Comparison of ENCODE assay signal across 1 cellular context in the genomic region with DNA sequence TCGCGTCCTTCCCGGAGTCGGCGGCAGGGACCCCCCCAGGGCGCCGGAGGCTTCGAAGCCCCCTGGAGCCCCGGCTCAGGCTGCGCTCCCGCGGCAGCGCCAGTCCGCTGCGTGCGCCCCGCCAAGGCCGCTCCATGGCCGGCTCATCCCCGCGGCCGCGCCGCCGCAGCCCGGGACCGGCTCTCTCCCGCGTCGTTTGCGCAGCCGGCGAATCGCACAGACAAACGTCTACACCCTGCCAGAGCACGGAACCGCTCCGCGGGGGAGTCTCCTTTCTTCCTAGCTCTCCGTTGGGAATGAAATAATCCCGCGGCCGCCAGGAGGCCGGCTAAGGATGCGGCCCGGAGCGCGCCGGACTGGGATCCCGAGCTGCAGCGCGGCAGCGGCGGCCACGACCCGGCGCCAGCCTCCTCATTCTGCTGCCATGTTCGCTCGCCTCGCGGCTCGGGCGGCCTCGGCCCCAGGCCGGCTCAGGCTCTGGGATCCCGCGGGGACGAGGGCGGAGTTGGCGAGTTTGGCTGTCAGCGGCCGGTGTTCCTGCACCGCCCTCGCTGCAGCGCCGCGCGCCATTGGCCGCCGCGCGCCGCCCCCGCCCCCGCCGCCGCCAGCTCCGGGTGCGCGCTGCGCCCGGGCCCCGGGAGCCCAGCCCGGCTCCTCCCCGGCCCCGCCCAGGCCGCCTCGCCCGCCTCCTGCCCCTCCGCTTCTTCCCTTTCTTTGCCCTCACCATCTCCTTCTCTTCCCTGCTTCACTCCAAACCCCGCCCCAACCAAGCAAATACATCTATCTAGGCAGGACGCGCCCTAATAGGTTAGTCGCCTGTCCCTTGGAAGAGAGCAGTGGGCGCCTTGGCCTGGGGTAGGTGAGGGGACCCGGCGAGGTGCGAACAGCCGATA.
TF ChIP-seq lines count a peak whose summit lies in the region.

A gene with protein sequence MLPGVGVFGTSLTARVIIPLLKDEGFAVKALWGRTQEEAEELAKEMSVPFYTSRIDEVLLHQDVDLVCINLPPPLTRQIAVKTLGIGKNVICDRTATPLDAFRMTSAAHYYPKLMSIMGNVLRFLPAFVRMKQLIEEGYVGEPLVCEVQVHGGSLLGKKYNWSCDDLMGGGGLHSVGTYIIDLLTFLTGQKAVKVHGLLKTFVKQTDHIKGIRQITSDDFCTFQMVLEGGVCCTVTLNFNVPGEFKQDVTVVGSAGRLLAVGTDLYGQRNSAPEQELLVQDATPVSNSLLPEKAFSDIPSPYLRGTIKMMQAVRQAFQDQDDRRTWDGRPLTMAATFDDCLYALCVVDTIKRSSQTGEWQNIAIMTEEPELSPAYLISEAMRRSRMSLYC (minus strand): TSS at position 479 of the 893 bp plus-strand sequence. CDS start 710 bp downstream, outside the sequence.

TF ChIP-seq in HEK293, 187 proteins besides CTCF, POLR2A, EP300 and RAD21 (continued from another document and continues in another):
- TF ChIP-seq, protein P1, sequence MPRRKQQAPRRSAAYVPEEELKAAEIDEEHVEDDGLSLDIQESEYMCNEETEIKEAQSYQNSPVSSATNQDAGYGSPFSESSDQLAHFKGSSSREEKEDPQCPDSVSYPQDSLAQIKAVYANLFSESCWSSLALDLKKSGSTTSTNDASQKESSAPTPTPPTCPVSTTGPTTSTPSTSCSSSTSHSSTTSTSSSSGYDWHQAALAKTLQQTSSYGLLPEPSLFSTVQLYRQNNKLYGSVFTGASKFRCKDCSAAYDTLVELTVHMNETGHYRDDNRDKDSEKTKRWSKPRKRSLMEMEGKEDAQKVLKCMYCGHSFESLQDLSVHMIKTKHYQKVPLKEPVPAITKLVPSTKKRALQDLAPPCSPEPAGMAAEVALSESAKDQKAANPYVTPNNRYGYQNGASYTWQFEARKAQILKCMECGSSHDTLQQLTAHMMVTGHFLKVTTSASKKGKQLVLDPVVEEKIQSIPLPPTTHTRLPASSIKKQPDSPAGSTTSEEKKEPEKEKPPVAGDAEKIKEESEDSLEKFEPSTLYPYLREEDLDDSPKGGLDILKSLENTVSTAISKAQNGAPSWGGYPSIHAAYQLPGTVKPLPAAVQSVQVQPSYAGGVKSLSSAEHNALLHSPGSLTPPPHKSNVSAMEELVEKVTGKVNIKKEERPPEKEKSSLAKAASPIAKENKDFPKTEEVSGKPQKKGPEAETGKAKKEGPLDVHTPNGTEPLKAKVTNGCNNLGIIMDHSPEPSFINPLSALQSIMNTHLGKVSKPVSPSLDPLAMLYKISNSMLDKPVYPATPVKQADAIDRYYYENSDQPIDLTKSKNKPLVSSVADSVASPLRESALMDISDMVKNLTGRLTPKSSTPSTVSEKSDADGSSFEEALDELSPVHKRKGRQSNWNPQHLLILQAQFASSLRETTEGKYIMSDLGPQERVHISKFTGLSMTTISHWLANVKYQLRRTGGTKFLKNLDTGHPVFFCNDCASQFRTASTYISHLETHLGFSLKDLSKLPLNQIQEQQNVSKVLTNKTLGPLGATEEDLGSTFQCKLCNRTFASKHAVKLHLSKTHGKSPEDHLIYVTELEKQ (tag by site-specific recombination; IDR thresholded peaks at IDR 0.05; ENCODE audit: borderline replicate concordance) = no peak
- TF ChIP-seq, protein P2, sequence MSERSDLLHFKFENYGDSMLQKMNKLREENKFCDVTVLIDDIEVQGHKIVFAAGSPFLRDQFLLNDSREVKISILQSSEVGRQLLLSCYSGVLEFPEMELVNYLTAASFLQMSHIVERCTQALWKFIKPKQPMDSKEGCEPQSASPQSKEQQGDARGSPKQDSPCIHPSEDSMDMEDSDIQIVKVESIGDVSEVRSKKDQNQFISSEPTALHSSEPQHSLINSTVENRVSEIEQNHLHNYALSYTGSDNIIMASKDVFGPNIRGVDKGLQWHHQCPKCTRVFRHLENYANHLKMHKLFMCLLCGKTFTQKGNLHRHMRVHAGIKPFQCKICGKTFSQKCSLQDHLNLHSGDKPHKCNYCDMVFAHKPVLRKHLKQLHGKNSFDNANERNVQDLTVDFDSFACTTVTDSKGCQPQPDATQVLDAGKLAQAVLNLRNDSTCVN (tag by site-specific recombination; optimal IDR thresholded peaks at IDR 0.05) = peak; percentile 84
- TF ChIP-seq ZEB2 (tag by site-specific recombination; IDR thresholded peaks at IDR 0.05) (no peak; the same call in none of the 2 replicates), ZNF335 (tag by site-specific recombination; conservative IDR thresholded peaks at IDR 0.05) (no peak; the same call in 1 of the 2 replicates), SALL2 (tag by site-specific recombination; IDR thresholded peaks at IDR 0.05; ENCODE audit: borderline replicate concordance) (no peak), IKZF3 (tag by site-specific recombination; IDR thresholded peaks at IDR 0.05) (peak; percentile 79), ZSCAN23 (tag by site-specific recombination; IDR thresholded peaks at IDR 0.05) (no peak), ZNF514 (tag by site-specific recombination; IDR thresholded peaks at IDR 0.05) (no peak), ZNF2 (tag by site-specific recombination; IDR thresholded peaks at IDR 0.05) (no peak), ZNF433 (tag by site-specific recombination; IDR thresholded peaks at IDR 0.05; ENCODE audit: low read depth) (no peak), ZNF501 (tag by site-specific recombination; IDR thresholded peaks at IDR 0.05) (no peak), ZNF510 (tag by site-specific recombination; IDR thresholded peaks at IDR 0.05; ENCODE audit: insufficient replicate concordance) (no peak), ZNF626 (tag by site-specific recombination; IDR thresholded peaks at IDR 0.05) (no peak), ZNF701 (tag by site-specific recombination; IDR thresholded peaks at IDR 0.05) (no peak), YY1 (tag by site-specific recombination; IDR thresholded peaks at IDR 0.05) (peak; percentile 65), ZNF600 (tag by site-specific recombination; IDR thresholded peaks at IDR 0.05) (peak; percentile 49), SP2 (tag by site-specific recombination; IDR thresholded peaks at IDR 0.05) (peak; percentile 70), ZNF423 (tag by site-specific recombination; IDR thresholded peaks at IDR 0.05) (no peak), ZSCAN30 (tag by site-specific recombination; IDR thresholded peaks at IDR 0.05) (peak; percentile 84), ZNF791 (tag by site-specific recombination; IDR thresholded peaks at IDR 0.05) (no peak), FEZF1 (tag by site-specific recombination; IDR thresholded peaks at IDR 0.05) (no peak), ZNF76 (tag by site-specific recombination; IDR thresholded peaks at IDR 0.05; ENCODE audit: borderline replicate concordance, low read depth) (peak; percentile 33; the same call in 1 of the 2 replicates), ZBTB8A (tag by site-specific recombination; IDR thresholded peaks at IDR 0.05) (peak; percentile 86), ZNF561 (tag by site-specific recombination; IDR thresholded peaks at IDR 0.05; ENCODE audit: borderline replicate concordance) (0 out of 2 replicates have a peak, but pooled peaks have one; percentile 67), ZNF221 (tag by site-specific recombination; IDR thresholded peaks at IDR 0.05; ENCODE audit: borderline replicate concordance) (no peak), ZNF274 (IDR thresholded peaks at IDR 0.05; ENCODE audit: low read length) (no peak), ZNF274 (tag by site-specific recombination; IDR thresholded peaks at IDR 0.05; ENCODE audit: borderline replicate concordance) (no peak), GLIS2 (tag by site-specific recombination; IDR thresholded peaks at IDR 0.05) (no peak), ZIC2 (tag by site-specific recombination; IDR thresholded peaks at IDR 0.05) (peak; percentile 11; the same call in 1 of the 2 replicates), ZNF548 (tag by site-specific recombination; IDR thresholded peaks at IDR 0.05) (no peak), KLF10 (tag by site-specific recombination; IDR thresholded peaks at IDR 0.05) (peak; percentile 33; the same call in 1 of the 2 replicates), ZNF112 (tag by site-specific recombination; IDR thresholded peaks at IDR 0.05) (no peak), GLIS1 (tag by site-specific recombination; IDR thresholded peaks at IDR 0.05) (peak; percentile 23; the same call in 1 of the 2 replicates), ZNF169 (tag by site-specific recombination; IDR thresholded peaks at IDR 0.05) (no peak), TCF7L2 (IDR thresholded peaks at IDR 0.05; ENCODE audit: borderline replicate concordance, low read depth, low read length) (no peak)
- TF ChIP-seq, protein P3, sequence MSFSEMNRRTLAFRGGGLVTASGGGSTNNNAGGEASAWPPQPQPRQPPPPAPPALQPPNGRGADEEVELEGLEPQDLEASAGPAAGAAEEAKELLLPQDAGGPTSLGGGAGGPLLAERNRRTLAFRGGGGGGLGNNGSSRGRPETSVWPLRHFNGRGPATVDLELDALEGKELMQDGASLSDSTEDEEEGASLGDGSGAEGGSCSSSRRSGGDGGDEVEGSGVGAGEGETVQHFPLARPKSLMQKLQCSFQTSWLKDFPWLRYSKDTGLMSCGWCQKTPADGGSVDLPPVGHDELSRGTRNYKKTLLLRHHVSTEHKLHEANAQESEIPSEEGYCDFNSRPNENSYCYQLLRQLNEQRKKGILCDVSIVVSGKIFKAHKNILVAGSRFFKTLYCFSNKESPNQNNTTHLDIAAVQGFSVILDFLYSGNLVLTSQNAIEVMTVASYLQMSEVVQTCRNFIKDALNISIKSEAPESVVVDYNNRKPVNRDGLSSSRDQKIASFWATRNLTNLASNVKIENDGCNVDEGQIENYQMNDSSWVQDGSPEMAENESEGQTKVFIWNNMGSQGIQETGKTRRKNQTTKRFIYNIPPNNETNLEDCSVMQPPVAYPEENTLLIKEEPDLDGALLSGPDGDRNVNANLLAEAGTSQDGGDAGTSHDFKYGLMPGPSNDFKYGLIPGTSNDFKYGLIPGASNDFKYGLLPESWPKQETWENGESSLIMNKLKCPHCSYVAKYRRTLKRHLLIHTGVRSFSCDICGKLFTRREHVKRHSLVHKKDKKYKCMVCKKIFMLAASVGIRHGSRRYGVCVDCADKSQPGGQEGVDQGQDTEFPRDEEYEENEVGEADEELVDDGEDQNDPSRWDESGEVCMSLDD (tag by site-specific recombination; IDR thresholded peaks at IDR 0.05) = no peak
- TF ChIP-seq, protein P4, sequence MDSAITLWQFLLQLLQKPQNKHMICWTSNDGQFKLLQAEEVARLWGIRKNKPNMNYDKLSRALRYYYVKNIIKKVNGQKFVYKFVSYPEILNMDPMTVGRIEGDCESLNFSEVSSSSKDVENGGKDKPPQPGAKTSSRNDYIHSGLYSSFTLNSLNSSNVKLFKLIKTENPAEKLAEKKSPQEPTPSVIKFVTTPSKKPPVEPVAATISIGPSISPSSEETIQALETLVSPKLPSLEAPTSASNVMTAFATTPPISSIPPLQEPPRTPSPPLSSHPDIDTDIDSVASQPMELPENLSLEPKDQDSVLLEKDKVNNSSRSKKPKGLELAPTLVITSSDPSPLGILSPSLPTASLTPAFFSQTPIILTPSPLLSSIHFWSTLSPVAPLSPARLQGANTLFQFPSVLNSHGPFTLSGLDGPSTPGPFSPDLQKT (IDR thresholded peaks at IDR 0.05; ENCODE audit: borderline replicate concordance, low read depth, low read length) = no peak
- TF ChIP-seq, protein P5, sequence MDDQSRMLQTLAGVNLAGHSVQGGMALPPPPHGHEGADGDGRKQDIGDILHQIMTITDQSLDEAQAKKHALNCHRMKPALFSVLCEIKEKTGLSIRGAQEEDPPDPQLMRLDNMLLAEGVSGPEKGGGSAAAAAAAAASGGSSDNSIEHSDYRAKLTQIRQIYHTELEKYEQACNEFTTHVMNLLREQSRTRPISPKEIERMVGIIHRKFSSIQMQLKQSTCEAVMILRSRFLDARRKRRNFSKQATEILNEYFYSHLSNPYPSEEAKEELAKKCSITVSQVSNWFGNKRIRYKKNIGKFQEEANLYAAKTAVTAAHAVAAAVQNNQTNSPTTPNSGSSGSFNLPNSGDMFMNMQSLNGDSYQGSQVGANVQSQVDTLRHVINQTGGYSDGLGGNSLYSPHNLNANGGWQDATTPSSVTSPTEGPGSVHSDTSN (CRISPR knock-in tag; IDR thresholded peaks at IDR 0.05) = no peak; the same call in 1 of the 2 replicates
- TF ChIP-seq, protein P6, sequence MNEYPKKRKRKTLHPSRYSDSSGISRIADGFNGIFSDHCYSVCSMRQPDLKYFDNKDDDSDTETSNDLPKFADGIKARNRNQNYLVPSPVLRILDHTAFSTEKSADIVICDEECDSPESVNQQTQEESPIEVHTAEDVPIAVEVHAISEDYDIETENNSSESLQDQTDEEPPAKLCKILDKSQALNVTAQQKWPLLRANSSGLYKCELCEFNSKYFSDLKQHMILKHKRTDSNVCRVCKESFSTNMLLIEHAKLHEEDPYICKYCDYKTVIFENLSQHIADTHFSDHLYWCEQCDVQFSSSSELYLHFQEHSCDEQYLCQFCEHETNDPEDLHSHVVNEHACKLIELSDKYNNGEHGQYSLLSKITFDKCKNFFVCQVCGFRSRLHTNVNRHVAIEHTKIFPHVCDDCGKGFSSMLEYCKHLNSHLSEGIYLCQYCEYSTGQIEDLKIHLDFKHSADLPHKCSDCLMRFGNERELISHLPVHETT (tag by site-specific recombination; IDR thresholded peaks at IDR 0.05) = no peak
- TF ChIP-seq, protein P7, sequence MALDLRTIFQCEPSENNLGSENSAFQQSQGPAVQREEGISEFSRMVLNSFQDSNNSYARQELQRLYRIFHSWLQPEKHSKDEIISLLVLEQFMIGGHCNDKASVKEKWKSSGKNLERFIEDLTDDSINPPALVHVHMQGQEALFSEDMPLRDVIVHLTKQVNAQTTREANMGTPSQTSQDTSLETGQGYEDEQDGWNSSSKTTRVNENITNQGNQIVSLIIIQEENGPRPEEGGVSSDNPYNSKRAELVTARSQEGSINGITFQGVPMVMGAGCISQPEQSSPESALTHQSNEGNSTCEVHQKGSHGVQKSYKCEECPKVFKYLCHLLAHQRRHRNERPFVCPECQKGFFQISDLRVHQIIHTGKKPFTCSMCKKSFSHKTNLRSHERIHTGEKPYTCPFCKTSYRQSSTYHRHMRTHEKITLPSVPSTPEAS (tag by site-specific recombination; IDR thresholded peaks at IDR 0.05) = no peak
- TF ChIP-seq, protein P8, sequence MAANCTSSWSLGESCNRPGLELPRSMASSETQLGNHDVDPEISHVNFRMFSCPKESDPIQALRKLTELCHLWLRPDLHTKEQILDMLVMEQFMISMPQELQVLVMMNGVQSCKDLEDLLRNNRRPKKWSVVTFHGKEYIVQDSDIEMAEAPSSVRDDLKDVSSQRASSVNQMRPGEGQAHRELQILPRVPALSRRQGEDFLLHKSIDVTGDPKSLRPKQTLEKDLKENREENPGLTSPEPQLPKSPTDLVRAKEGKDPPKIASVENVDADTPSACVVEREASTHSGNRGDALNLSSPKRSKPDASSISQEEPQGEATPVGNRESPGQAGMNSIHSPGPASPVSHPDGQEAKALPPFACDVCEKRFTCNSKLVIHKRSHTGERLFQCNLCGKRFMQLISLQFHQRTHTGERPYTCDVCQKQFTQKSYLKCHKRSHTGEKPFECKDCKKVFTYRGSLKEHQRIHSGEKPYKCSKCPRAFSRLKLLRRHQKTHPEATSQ (tag by site-specific recombination; IDR thresholded peaks at IDR 0.05) = no peak
- TF ChIP-seq, protein P9, sequence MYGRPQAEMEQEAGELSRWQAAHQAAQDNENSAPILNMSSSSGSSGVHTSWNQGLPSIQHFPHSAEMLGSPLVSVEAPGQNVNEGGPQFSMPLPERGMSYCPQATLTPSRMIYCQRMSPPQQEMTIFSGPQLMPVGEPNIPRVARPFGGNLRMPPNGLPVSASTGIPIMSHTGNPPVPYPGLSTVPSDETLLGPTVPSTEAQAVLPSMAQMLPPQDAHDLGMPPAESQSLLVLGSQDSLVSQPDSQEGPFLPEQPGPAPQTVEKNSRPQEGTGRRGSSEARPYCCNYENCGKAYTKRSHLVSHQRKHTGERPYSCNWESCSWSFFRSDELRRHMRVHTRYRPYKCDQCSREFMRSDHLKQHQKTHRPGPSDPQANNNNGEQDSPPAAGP (tag by site-specific recombination; IDR thresholded peaks at IDR 0.05) = no peak; the same call in 1 of the 2 replicates
